In the genomic region with DNA sequence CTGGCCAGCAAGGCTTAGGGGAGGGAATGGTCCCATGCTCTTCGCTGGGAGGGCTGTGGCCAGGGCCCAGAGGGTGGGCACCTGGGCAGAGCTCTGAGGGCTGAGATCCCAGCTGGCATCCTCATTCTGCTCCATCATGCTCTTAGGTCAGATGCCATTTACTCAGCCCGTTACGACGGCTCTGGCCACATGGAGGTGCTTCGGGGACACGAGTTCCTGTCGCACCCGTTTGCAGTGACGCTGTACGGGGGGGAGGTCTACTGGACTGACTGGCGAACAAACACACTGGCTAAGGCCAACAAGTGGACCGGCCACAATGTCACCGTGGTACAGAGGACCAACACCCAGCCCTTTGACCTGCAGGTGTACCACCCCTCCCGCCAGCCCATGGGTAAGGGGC, we compare ENCODE assay signal across 1 cellular context.
TF ChIP-seq lines count a peak whose summit lies in the region.

No MANE protein-coding gene starts in this region.

TF ChIP-seq in K562, 482 proteins besides CTCF, POLR2A, EP300 and RAD21 (continued from another document and continues in another):
- TF ChIP-seq, protein P1, sequence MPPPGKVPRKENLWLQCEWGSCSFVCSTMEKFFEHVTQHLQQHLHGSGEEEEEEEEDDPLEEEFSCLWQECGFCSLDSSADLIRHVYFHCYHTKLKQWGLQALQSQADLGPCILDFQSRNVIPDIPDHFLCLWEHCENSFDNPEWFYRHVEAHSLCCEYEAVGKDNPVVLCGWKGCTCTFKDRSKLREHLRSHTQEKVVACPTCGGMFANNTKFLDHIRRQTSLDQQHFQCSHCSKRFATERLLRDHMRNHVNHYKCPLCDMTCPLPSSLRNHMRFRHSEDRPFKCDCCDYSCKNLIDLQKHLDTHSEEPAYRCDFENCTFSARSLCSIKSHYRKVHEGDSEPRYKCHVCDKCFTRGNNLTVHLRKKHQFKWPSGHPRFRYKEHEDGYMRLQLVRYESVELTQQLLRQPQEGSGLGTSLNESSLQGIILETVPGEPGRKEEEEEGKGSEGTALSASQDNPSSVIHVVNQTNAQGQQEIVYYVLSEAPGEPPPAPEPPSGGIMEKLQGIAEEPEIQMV (tag; conservative IDR thresholded peaks at IDR 0.05; ENCODE audit: low read depth), result no peak
- TF ChIP-seq, protein P2, sequence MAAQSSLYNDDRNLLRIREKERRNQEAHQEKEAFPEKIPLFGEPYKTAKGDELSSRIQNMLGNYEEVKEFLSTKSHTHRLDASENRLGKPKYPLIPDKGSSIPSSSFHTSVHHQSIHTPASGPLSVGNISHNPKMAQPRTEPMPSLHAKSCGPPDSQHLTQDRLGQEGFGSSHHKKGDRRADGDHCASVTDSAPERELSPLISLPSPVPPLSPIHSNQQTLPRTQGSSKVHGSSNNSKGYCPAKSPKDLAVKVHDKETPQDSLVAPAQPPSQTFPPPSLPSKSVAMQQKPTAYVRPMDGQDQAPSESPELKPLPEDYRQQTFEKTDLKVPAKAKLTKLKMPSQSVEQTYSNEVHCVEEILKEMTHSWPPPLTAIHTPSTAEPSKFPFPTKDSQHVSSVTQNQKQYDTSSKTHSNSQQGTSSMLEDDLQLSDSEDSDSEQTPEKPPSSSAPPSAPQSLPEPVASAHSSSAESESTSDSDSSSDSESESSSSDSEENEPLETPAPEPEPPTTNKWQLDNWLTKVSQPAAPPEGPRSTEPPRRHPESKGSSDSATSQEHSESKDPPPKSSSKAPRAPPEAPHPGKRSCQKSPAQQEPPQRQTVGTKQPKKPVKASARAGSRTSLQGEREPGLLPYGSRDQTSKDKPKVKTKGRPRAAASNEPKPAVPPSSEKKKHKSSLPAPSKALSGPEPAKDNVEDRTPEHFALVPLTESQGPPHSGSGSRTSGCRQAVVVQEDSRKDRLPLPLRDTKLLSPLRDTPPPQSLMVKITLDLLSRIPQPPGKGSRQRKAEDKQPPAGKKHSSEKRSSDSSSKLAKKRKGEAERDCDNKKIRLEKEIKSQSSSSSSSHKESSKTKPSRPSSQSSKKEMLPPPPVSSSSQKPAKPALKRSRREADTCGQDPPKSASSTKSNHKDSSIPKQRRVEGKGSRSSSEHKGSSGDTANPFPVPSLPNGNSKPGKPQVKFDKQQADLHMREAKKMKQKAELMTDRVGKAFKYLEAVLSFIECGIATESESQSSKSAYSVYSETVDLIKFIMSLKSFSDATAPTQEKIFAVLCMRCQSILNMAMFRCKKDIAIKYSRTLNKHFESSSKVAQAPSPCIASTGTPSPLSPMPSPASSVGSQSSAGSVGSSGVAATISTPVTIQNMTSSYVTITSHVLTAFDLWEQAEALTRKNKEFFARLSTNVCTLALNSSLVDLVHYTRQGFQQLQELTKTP (IDR thresholded peaks at IDR 0.05; ENCODE audit: low read depth in 1 of 2, partially characterized antibody in 2 of 2), result no peak
- TF ChIP-seq, protein P3, sequence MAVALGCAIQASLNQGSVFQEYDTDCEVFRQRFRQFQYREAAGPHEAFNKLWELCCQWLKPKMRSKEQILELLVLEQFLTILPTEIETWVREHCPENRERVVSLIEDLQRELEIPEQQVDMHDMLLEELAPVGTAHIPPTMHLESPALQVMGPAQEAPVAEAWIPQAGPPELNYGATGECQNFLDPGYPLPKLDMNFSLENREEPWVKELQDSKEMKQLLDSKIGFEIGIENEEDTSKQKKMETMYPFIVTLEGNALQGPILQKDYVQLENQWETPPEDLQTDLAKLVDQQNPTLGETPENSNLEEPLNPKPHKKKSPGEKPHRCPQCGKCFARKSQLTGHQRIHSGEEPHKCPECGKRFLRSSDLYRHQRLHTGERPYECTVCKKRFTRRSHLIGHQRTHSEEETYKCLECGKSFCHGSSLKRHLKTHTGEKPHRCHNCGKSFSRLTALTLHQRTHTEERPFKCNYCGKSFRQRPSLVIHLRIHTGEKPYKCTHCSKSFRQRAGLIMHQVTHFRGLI (CRISPR knock-in tag; IDR thresholded peaks at IDR 0.05), result no peak
- TF ChIP-seq, protein P4, sequence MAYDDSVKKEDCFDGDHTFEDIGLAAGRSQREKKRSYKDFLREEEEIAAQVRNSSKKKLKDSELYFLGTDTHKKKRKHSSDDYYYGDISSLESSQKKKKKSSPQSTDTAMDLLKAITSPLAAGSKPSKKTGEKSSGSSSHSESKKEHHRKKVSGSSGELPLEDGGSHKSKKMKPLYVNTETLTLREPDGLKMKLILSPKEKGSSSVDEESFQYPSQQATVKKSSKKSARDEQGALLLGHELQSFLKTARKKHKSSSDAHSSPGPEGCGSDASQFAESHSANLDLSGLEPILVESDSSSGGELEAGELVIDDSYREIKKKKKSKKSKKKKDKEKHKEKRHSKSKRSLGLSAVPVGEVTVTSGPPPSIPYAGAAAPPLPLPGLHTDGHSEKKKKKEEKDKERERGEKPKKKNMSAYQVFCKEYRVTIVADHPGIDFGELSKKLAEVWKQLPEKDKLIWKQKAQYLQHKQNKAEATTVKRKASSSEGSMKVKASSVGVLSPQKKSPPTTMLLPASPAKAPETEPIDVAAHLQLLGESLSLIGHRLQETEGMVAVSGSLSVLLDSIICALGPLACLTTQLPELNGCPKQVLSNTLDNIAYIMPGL (CRISPR knock-in tag; IDR thresholded peaks at IDR 0.05), result no peak
- no peak for TF ChIP-seq ZNF764 (CRISPR knock-in tag; IDR thresholded peaks at IDR 0.05; ENCODE audit: low read depth)
- TF ChIP-seq SIN3A (IDR thresholded peaks at IDR 0.05; ENCODE audit: borderline replicate concordance in 2 of 2, control insufficient read depth in 1 of 2, low read depth in 2 of 2, low read length in 2 of 2), result no peak
- no peak for TF ChIP-seq HDAC6 (IDR thresholded peaks at IDR 0.05; ENCODE audit: low read depth, low read length)
- TF ChIP-seq, protein P5, sequence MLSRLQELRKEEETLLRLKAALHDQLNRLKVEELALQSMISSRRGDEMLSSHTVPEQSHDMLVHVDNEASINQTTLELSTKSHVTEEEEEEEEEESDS (CRISPR knock-in tag; IDR thresholded peaks at IDR 0.05), result no peak
- TF ChIP-seq, protein P6, sequence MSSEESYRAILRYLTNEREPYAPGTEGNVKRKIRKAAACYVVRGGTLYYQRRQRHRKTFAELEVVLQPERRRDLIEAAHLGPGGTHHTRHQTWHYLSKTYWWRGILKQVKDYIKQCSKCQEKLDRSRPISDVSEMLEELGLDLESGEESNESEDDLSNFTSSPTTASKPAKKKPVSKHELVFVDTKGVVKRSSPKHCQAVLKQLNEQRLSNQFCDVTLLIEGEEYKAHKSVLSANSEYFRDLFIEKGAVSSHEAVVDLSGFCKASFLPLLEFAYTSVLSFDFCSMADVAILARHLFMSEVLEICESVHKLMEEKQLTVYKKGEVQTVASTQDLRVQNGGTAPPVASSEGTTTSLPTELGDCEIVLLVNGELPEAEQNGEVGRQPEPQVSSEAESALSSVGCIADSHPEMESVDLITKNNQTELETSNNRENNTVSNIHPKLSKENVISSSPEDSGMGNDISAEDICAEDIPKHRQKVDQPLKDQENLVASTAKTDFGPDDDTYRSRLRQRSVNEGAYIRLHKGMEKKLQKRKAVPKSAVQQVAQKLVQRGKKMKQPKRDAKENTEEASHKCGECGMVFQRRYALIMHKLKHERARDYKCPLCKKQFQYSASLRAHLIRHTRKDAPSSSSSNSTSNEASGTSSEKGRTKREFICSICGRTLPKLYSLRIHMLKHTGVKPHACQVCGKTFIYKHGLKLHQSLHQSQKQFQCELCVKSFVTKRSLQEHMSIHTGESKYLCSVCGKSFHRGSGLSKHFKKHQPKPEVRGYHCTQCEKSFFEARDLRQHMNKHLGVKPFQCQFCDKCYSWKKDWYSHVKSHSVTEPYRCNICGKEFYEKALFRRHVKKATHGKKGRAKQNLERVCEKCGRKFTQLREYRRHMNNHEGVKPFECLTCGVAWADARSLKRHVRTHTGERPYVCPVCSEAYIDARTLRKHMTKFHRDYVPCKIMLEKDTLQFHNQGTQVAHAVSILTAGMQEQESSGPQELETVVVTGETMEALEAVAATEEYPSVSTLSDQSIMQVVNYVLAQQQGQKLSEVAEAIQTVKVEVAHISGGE (CRISPR knock-in tag; IDR thresholded peaks at IDR 0.05), result peak in 1 of 3 experiments; percentile 52; a peak in 2 of 6 replicates
- TF ChIP-seq HSF4 (CRISPR knock-in tag; IDR thresholded peaks at IDR 0.05; ENCODE audit: borderline replicate concordance), result no peak
- TF ChIP-seq, protein P7, sequence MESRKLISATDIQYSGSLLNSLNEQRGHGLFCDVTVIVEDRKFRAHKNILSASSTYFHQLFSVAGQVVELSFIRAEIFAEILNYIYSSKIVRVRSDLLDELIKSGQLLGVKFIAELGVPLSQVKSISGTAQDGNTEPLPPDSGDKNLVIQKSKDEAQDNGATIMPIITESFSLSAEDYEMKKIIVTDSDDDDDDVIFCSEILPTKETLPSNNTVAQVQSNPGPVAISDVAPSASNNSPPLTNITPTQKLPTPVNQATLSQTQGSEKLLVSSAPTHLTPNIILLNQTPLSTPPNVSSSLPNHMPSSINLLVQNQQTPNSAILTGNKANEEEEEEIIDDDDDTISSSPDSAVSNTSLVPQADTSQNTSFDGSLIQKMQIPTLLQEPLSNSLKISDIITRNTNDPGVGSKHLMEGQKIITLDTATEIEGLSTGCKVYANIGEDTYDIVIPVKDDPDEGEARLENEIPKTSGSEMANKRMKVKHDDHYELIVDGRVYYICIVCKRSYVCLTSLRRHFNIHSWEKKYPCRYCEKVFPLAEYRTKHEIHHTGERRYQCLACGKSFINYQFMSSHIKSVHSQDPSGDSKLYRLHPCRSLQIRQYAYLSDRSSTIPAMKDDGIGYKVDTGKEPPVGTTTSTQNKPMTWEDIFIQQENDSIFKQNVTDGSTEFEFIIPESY (CRISPR knock-in tag; IDR thresholded peaks at IDR 0.05), result 0 out of 2 replicates have a peak, but pooled peaks have one; percentile 41
- 0 out of 2 replicates have a peak, but pooled peaks have one; percentile 7 for TF ChIP-seq NFE2 (IDR thresholded peaks at IDR 0.05; ENCODE audit: low read depth)
- no peak for TF ChIP-seq RNF2 (IDR thresholded peaks at IDR 0.05)
- no peak for TF ChIP-seq CSDE1 (IDR thresholded peaks at IDR 0.05)
- TF ChIP-seq, protein P8, sequence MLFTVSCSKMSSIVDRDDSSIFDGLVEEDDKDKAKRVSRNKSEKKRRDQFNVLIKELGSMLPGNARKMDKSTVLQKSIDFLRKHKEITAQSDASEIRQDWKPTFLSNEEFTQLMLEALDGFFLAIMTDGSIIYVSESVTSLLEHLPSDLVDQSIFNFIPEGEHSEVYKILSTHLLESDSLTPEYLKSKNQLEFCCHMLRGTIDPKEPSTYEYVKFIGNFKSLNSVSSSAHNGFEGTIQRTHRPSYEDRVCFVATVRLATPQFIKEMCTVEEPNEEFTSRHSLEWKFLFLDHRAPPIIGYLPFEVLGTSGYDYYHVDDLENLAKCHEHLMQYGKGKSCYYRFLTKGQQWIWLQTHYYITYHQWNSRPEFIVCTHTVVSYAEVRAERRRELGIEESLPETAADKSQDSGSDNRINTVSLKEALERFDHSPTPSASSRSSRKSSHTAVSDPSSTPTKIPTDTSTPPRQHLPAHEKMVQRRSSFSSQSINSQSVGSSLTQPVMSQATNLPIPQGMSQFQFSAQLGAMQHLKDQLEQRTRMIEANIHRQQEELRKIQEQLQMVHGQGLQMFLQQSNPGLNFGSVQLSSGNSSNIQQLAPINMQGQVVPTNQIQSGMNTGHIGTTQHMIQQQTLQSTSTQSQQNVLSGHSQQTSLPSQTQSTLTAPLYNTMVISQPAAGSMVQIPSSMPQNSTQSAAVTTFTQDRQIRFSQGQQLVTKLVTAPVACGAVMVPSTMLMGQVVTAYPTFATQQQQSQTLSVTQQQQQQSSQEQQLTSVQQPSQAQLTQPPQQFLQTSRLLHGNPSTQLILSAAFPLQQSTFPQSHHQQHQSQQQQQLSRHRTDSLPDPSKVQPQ (CRISPR knock-in tag; IDR thresholded peaks at IDR 0.05; ENCODE audit: borderline replicate concordance), result no peak
- no peak for TF ChIP-seq ZNF274 (IDR thresholded peaks at IDR 0.05; ENCODE audit: borderline replicate concordance, low read depth, low read length)
- TF ChIP-seq, protein P9, sequence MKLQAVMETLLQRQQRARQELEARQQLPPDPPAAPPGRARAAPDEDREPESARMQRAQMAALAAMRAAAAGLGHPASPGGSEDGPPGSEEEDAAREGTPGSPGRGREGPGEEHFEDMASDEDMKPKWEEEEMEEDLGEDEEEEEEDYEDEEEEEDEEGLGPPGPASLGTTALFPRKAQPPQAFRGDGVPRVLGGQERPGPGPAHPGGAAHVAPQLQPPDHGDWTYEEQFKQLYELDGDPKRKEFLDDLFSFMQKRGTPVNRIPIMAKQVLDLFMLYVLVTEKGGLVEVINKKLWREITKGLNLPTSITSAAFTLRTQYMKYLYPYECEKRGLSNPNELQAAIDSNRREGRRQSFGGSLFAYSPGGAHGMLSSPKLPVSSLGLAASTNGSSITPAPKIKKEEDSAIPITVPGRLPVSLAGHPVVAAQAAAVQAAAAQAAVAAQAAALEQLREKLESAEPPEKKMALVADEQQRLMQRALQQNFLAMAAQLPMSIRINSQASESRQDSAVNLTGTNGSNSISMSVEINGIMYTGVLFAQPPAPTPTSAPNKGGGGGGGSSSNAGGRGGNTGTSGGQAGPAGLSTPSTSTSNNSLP (IDR thresholded peaks at IDR 0.05; ENCODE audit: borderline replicate concordance, low read depth, low read length), result no peak
- TF ChIP-seq, protein P10, sequence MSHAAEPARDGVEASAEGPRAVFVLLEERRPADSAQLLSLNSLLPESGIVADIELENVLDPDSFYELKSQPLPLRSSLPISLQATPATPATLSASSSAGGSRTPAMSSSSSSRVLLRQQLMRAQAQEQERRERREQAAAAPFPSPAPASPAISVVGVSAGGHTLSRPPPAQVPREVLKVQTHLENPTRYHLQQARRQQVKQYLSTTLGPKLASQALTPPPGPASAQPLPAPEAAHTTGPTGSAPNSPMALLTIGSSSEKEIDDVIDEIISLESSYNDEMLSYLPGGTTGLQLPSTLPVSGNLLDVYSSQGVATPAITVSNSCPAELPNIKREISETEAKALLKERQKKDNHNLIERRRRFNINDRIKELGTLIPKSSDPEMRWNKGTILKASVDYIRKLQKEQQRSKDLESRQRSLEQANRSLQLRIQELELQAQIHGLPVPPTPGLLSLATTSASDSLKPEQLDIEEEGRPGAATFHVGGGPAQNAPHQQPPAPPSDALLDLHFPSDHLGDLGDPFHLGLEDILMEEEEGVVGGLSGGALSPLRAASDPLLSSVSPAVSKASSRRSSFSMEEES (CRISPR knock-in tag; IDR thresholded peaks at IDR 0.05), result no peak
- TF ChIP-seq GABPB1 (CRISPR knock-in tag; IDR thresholded peaks at IDR 0.05), result peak; percentile 31; the same call in 1 of the 2 replicates
- TF ChIP-seq ZNF347 (CRISPR knock-in tag; IDR thresholded peaks at IDR 0.05; ENCODE audit: low read depth), result no peak
- no peak for TF ChIP-seq PCBP2 (IDR thresholded peaks at IDR 0.05; ENCODE audit: low read depth, low read length, poor library complexity, severe bottlenecking)
- TF ChIP-seq SMAD3 (CRISPR knock-in tag; conservative IDR thresholded peaks at IDR 0.05), result no peak
- TF ChIP-seq ZZZ3 (IDR thresholded peaks at IDR 0.05), result no peak
- no peak for TF ChIP-seq TFAM (CRISPR knock-in tag; conservative IDR thresholded peaks at IDR 0.05)
- no peak for TF ChIP-seq POLR2B (IDR thresholded peaks at IDR 0.05; ENCODE audit: low read depth, partially characterized antibody)
- no peak for TF ChIP-seq SMARCA5 (IDR thresholded peaks at IDR 0.05)
- TF ChIP-seq RCOR1 (IDR thresholded peaks at IDR 0.05; ENCODE audit: borderline replicate concordance in 1 of 2, low read depth in 2 of 2, low read length in 2 of 2), result no peak
- TF ChIP-seq ZSCAN29 (IDR thresholded peaks at IDR 0.05), result no peak
- TF ChIP-seq, protein P11, sequence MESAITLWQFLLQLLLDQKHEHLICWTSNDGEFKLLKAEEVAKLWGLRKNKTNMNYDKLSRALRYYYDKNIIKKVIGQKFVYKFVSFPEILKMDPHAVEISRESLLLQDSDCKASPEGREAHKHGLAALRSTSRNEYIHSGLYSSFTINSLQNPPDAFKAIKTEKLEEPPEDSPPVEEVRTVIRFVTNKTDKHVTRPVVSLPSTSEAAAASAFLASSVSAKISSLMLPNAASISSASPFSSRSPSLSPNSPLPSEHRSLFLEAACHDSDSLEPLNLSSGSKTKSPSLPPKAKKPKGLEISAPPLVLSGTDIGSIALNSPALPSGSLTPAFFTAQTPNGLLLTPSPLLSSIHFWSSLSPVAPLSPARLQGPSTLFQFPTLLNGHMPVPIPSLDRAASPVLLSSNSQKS (CRISPR knock-in tag; IDR thresholded peaks at IDR 0.05), result no peak
- TF ChIP-seq ZNF224 (CRISPR knock-in tag; IDR thresholded peaks at IDR 0.05), result 0 out of 2 replicates have a peak, but pooled peaks have one; percentile 36
